In the genomic region with DNA sequence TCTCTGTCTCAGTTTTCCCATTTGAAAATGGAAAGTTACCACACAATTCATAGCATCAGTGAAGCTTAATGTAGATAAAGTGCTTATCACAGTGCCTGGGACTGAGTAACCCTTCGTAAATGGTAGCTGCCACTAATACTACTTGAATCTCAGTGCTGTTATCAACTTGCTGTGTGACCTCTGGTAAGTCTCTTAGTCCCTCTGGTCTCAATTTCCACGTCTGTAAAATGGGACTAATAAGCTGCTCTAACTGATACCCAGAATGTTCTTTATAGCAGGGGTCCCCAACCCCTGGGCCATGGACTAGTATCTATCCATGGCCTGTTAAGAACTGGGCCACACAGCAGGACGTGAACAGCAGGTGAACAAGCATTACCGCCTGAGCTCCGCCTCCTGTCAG, we compare ENCODE assay signal across 34 cellular contexts. TPM values are rescaled to one million over a fixed set of nuclear protein-coding genes. Genes with fewer than 3 reads are reported as not detected.
"Had no signal": no experiment of that assay in that cellular context is flagged by ENCODE, and none has a peak within 500 bp of the region (broad histone marks: within the 10 kb centered on the region; RNA-seq: fewer than 3 reads in every experiment).

No MANE protein-coding gene starts in this region.

- H3K27me3 ChIP-seq: brain microvascular endothelial cell had no signal

- H3K27ac ChIP-seq: brain microvascular endothelial cell, VCaP had no signal

- DNase-seq: activated B cell treated with CpG ODN at 0.5 μM for 24 hours; activated CD4-positive, alpha-beta memory T cell treated with anti-CD3 and anti-CD28 coated beads for 36 hours; activated CD4-positive, alpha-beta T cell treated with anti-CD3 and anti-CD28 coated beads for 4 hours; activated CD4-positive, alpha-beta T cell treated with anti-CD3 and anti-CD28 coated beads, Interleukin-2, amount 50 U/mL, for 1 hour; activated CD4-positive, CD25-positive, alpha-beta regulatory T cell treated with anti-CD3 and anti-CD28 coated beads, Interleukin-2, amount 50 U/mL, for 72 hours; activated CD8-positive, alpha-beta memory T cell treated with anti-CD3 and anti-CD28 coated beads for 24 hours; activated CD8-positive, alpha-beta memory T cell treated with anti-CD3 and anti-CD28 coated beads, Interleukin-2, amount 10 ng/mL, durations not matched to agents 7 days and 5 days; activated CD8-positive, alpha-beta memory T cell treated with anti-CD3 and anti-CD28 coated beads, Interleukin-2, amount 50 U/mL, for 48 hours; activated effector memory CD4-positive, alpha-beta T cell treated with Interleukin-2 at 50 U/mL for 16 hours; activated naive CD4-positive, alpha-beta T cell treated with anti-CD3 and anti-CD28 coated beads, Interleukin-2, amount 10 ng/mL, durations not matched to agents 7 days and 5 days; activated naive CD8-positive, alpha-beta T cell treated with anti-CD3 and anti-CD28 coated beads, Interleukin-2, amount 50 U/mL, for 24 hours; activated T-cell treated with anti-CD3 and anti-CD28 coated beads, Interleukin-2, amount 50 U/mL, for 48 hours; anterior cingulate cortex; central memory CD4-positive, alpha-beta T cell; KG1; NCI-H1092; NCI-H187; NCI-H2029 treated with DMSO at 0.1 percent for 48 hours; NCI-H2107; NCI-H2171; NCI-H510A; NCI-H526; NCI-H748 treated with DMSO at 0.1 percent for 48 hours; NK-92 treated with Interleukin-12 subunit alpha and Interleukin-12 subunit beta, amount 100 ng/mL, for 24 hours; SIG-M5; SW 1271; T-helper 1 cell; T-helper 2 cell; T-helper 9 cell had no signal

- ATAC-seq: activated CD8-positive, alpha-beta memory T cell treated with anti-CD3 and anti-CD28 coated beads, Interleukin-2, amount 10 ng/mL, durations not matched to agents 7 days and 5 days; activated naive CD8-positive, alpha-beta T cell treated with anti-CD3 and anti-CD28 coated beads, Interleukin-2, amount 50 U/mL, for 24 hours; Right ventricle myocardium inferior had no signal

- H3K36me3 ChIP-seq: brain microvascular endothelial cell had no signal

RNA-seq across cellular contexts. Expression of gene SERINC2, which starts 7.7 kb away (rescaled TPM):
- polyA plus RNA-seq: IgD-negative memory B cell had no signal

RNA-seq across cellular contexts. Expression of gene FABP3, which starts 47.8 kb away (rescaled TPM):
- total RNA-seq: activated CD4-positive, alpha-beta memory T cell treated with anti-CD3 and anti-CD28 coated beads for 36 hours; activated CD8-positive, alpha-beta memory T cell treated with anti-CD3 and anti-CD28 coated beads, Interleukin-2, amount 10 ng/mL, durations not matched to agents 7 days and 5 days; SK-MEL-5 had no signal
- polyA plus RNA-seq: IgD-negative memory B cell had no signal
